ENCODE assay signal across 1 cellular context in genomic region chr12:58416211-58416610, GRCh38.
TF ChIP-seq lines count a peak whose summit lies in the region.

No MANE protein-coding gene starts in this region.

TF ChIP-seq in SK-N-SH, 30 proteins besides CTCF, POLR2A, EP300 and RAD21 (continued from another document):
- TF ChIP-seq FOXJ3 (CRISPR knock-in tag; IDR thresholded peaks at IDR 0.05) = no peak
- no peak for TF ChIP-seq SIN3A (IDR thresholded peaks at IDR 0.05; ENCODE audit: borderline replicate concordance, low read depth, low read length)
- TF ChIP-seq EZH2phosphoT487 (IDR thresholded peaks at IDR 0.05; ENCODE audit: borderline replicate concordance, low read depth) = no peak
- no peak for TF ChIP-seq RFX5 (IDR thresholded peaks at IDR 0.05; ENCODE audit: low read length)
- TF ChIP-seq NFIC (IDR thresholded peaks at IDR 0.05; ENCODE audit: borderline replicate concordance) = no peak; the same call in 1 of the 2 replicates
- no peak for TF ChIP-seq RXRA (IDR thresholded peaks at IDR 0.05; ENCODE audit: borderline replicate concordance, low read depth)
TF ChIP-seq in SK-N-SH: peak in this region for 3.
